In the genomic region with DNA sequence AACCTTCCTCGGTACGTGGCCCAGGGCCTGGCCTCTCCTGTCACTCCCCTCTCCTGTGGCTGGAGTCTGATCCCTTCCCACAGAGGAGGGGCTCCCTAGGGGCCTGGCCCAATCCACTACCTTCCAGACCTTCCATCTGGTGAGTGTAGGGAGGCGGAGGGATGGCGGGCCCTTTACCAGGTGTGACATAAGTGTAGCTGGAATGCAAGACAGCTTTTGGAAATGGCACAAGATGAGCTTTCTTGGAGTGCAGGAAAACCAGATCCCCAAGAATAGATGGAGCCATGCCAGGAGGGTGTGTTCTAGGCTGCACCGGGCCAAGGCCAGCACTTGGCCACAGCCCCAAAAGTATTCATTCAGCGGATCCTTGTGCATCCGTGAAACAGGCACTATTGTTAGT, we compare ENCODE assay signal across 9 cellular contexts. TPM values are rescaled to one million over a fixed set of nuclear protein-coding genes. Genes with fewer than 3 reads are reported as not detected.
A peak's percentile ranks its signal among the peaks of the same experiment; 100 is the strongest.
DNase-seq lines count a peak whose midpoint lies in the region; ATAC-seq and TF ChIP-seq lines count a peak whose summit lies in the region.
"Had no signal": no experiment of that assay in that cellular context is flagged by ENCODE, and none has a peak within 500 bp of the region (broad histone marks: within the 10 kb centered on the region; RNA-seq: fewer than 3 reads in every experiment).

No MANE protein-coding gene starts in this region.

- TF ChIP-seq EP300 in tibial nerve (IDR thresholded peaks at IDR 0.05): peak in 1 of 2 donors; percentile 25

- intact Hi-C loops in MCF 10A (cut with micrococcal nuclease): loop anchor here (5.0 to 10.0 kb wide), 3 partner anchors 68 to 443 kb away; partner anchors contain the start of gene SMARCAL1
- intact Hi-C loops in spleen (cut with DNase I; ENCODE audit: low total_unique reads): loop anchor here (5.0 to 10.0 kb wide), 2 partner anchors 148 to 630 kb away; no protein-coding TSS in a partner anchor

- H3K9me3 Mint-ChIP-seq in MCF 10A (ENCODE audit: unreplicated experiment): no peaks in the 10 kb centered on the region

- H3K4me3 ChIP-seq in MG63 (no peak overlapping the region), tibial nerve (no peak overlapping the region), spleen (no peak overlapping the region)

- CTCF ChIA-PET in MCF 10A (lab: Yijun Ruan, JAX): interaction anchor here (0.6 to 27.0 kb wide), 22 partner anchors 8 to 1039 kb away, joined by 3 to 673 read pairs (median 5); no protein-coding TSS in a partner anchor

- POLR2A ChIA-PET in MCF 10A (lab: Yijun Ruan, JAX): interaction anchor here (0.6 to 4.5 kb wide), 16 partner anchors 8 to 166 kb away, joined by 3 to 34 read pairs (median 4); partner anchors contain the start of gene RPL37A

- H3K27ac ChIP-seq in tibial nerve (peak overlapping the region in 1 of 4 donors; percentile 6), spleen (peak overlapping the region in 2 of 8 donors; percentile 2 to 17)

- 37 to 42% methylated on average over 7 of the region's 7 CpGs for WGBS in tibial nerve, 2 donors
- 70 to 74% (median 72%) methylated on average over 7 of the region's 7 CpGs for WGBS in spleen, 5 donors

- H3K4me1 ChIP-seq in tibial nerve (peaks cover 0 to 16% (median 2%) of the 10 kb centered on the region in 4 donors), spleen (peaks cover 0 to 29% (median 15%) of the 10 kb centered on the region in 6 donors)

- no peaks in the 10 kb centered on the region for H3K27me3 ChIP-seq in MG63
- no peaks in the 10 kb centered on the region for H3K27me3 ChIP-seq in tibial nerve
- peaks cover 0 to 8% (median 0%) of the 10 kb centered on the region in 7 donors for H3K27me3 ChIP-seq in spleen (replicated peaks in 1 of 7)

- H3K27ac Mint-ChIP-seq in MCF 10A (ENCODE audit: low read depth, unreplicated experiment): no peak overlapping the region

- H3K27me3 Mint-ChIP-seq in MCF 10A (ENCODE audit: insufficient read depth, unreplicated experiment): peaks cover 19% of the 10 kb centered on the region

- no peaks in the 10 kb centered on the region for H3K36me3 Mint-ChIP-seq in MCF 10A (ENCODE audit: insufficient read depth, unreplicated experiment)

- H3K9me3 ChIP-seq in MG63 (no peaks in the 10 kb centered on the region), tibial nerve (no peaks in the 10 kb centered on the region), spleen (no peaks in the 10 kb centered on the region)

- H3K4me1 Mint-ChIP-seq in MCF 10A (ENCODE audit: insufficient read depth, unreplicated experiment): peaks cover 19% of the 10 kb centered on the region

- H3K4me3 Mint-ChIP-seq in MCF 10A (ENCODE audit: unreplicated experiment): no peak overlapping the region

- TF ChIP-seq POLR2A in tibial nerve (IDR thresholded peaks at IDR 0.05) (no peak), spleen (IDR thresholded peaks at IDR 0.05) (no peak)

- no peak for ATAC-seq in GM19023 (IDR thresholded peaks at IDR 0.05; ENCODE audit: unreplicated experiment)

- TF ChIP-seq CTCF in MCF 10A (IDR thresholded peaks at IDR 0.05; ENCODE audit: unreplicated experiment): no peak
- no peak for TF ChIP-seq CTCF in tibial nerve (IDR thresholded peaks at IDR 0.05)
- no peak for TF ChIP-seq CTCF in spleen (IDR thresholded peaks at IDR 0.05 in 8 of 11, conservative IDR thresholded peaks at IDR 0.05 in 3 of 11)

- no TSS peak for BruUV-seq in MCF 10A (replicated peaks; lab: Mats Ljungman, UMichigan)

- H3K36me3 ChIP-seq in MG63: no peaks in the 10 kb centered on the region
- peaks cover 0 to 13% (median 0%) of the 10 kb centered on the region in 3 donors for H3K36me3 ChIP-seq in tibial nerve
- H3K36me3 ChIP-seq in spleen: peaks cover 0 to 42% (median 0%) of the 10 kb centered on the region in 6 donors

- peak; percentile 31 for DNase-seq in MG63
- peak; percentile 90 for DNase-seq in MCF 10A (ENCODE audit: unreplicated experiment)
- peak; percentile 89 for DNase-seq in islet precursor cell
- peak; percentile 28 to 57 for DNase-seq in tibial nerve (ENCODE audit: low spot score in 2 of 2)
- no peak for DNase-seq in stimulated activated CD8-positive, alpha-beta memory T cell treated with anti-CD3 and anti-CD28 coated beads, Interleukin-4, amount 100 ng/mL, for 48 hours
- DNase-seq in spleen: no peak
- DNase-seq: cerebellar nuclear complex had no signal

RNA-seq across cellular contexts. Expression of gene IGFBP5, which starts 30.1 kb away (rescaled TPM):
- 1.8 and 3.8 TPM in 2 replicates for total RNA-seq in MG63 (2014; rRNA removed; shearing (Covaris generic); ENCODE audit: low replicate concordance)
- total RNA-seq in MCF 10A (2022) (not detected in 2 replicates), tibial nerve (1,000 to 10,000 TPM in 2 of 4 donors, 100 to 1,000 TPM in 2; 178 to 1,859 (median 1,369) TPM), spleen (100 to 1,000 TPM in 1 of 7 donors, 10 to 100 TPM in 6; 23.4 to 114 (median 34.5) TPM)
- polyA plus RNA-seq in spleen: 10 to 100 TPM in 2 of 3 donors, 1 to 10 TPM in 1; 5.0 to 18.1 (median 15.6) TPM
- total RNA-seq: T-helper 2 cell treated with Interferon-gamma antibody and Interleukin-4, amounts not matched to agents 100 ng/mL and 5 ng/mL, for 36 hours had no signal

RNA-seq across cellular contexts. Expression of gene IGFBP2, which starts 32.0 kb away (rescaled TPM):
- 191 and 249 TPM in 2 replicates for total RNA-seq in MG63 (2014; rRNA removed; shearing (Covaris generic); ENCODE audit: low replicate concordance)
- 18.3 and 32.0 TPM in 2 replicates for total RNA-seq in MCF 10A (2022)
- 100 to 1,000 TPM; 125 to 337 (median 157) TPM for total RNA-seq in tibial nerve
- 100 to 1,000 TPM; 140 to 334 (median 277) TPM for total RNA-seq in spleen
- polyA plus RNA-seq in spleen: 100 to 1,000 TPM in 2 of 3 donors, 10 to 100 TPM in 1; 61.3 to 162 (median 142) TPM

Comparison
In these comparisons a context has a peak if more than half of its experiments do, and no peak if none do; other contexts are left out.
1. DNase-seq: peak in MG63 (single experiment), MCF 10A (single experiment), islet precursor cell (single experiment) and tibial nerve (2 of 2); none in stimulated activated CD8-positive, alpha-beta memory T cell treated with anti-CD3 and anti-CD28 coated beads, Interleukin-4, amount 100 ng/mL, for 48 hours (single experiment) and spleen (single experiment).